ENCODE assay signal across 8 cellular contexts in the genomic region with DNA sequence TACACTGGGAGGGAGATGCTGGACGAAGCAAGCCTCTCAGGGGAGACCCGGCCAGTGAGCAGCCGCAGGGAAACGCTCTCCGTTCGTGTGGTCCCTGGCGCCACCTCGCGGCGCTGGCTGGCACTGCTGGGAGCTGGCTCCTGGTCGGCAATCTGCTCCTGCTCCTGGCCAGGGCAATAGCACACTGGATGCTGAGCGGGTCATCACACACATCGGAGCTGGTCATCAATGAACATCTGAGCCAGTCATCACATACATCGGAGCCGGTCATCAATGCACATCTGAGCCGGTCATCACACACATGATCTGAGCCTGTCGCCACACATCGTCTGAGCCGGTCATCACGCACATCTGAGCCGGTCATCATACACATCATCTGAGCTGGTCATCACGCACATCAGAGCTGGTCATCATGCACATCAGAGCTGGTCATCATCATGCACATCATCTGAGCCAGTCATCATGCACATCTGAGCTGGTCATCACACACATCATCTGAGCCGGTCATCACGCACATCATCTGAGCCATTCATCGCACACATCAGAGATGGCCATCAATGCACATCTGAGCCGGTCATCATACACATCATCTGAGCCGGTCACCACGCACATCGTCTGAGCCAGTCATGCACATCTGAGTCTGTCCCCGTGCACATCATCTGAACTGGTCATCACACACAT.
A peak's percentile ranks its signal among the peaks of the same experiment; 100 is the strongest.
DNase-seq lines count a peak whose midpoint lies in the region; ATAC-seq and TF ChIP-seq lines count a peak whose summit lies in the region.

No MANE protein-coding gene starts in this region.

- H3K27me3 Mint-ChIP-seq in HFFc6 (ENCODE audit: insufficient read depth) (peaks cover 51% of the 10 kb centered on the region), memory B cell (peaks cover 24% of the 10 kb centered on the region)

- TF ChIP-seq CTCF in C4-2B (conservative IDR thresholded peaks at IDR 0.05), result peak; percentile 97
- TF ChIP-seq CTCF in HFFc6 (IDR thresholded peaks at IDR 0.05), result peak; percentile 92

- no peaks in the 10 kb centered on the region for H3K36me3 ChIP-seq in effector memory CD4-positive, alpha-beta T cell (ENCODE audit: control insufficient read depth, insufficient read depth, low read length)

- no peaks in the 10 kb centered on the region for H3K9me3 ChIP-seq in effector memory CD4-positive, alpha-beta T cell (ENCODE audit: control insufficient read depth, low read length)

- H3K4me1 ChIP-seq in effector memory CD4-positive, alpha-beta T cell (ENCODE audit: control insufficient read depth, insufficient read depth, low read length, poor library complexity, severe bottlenecking), result no peaks in the 10 kb centered on the region

- H3K4me3 Mint-ChIP-seq in HFFc6 (no peak overlapping the region), memory B cell (no peak overlapping the region)

- peak; percentile 67 for ATAC-seq in memory B cell (ENCODE audit: low read depth)
- no peak for ATAC-seq in GM21786 (IDR thresholded peaks at IDR 0.05; ENCODE audit: unreplicated experiment)

- H3K9me3 Mint-ChIP-seq in HFFc6 (no peaks in the 10 kb centered on the region), memory B cell (no peaks in the 10 kb centered on the region)

- H3K27ac ChIP-seq in C4-2B, result no peak overlapping the region
- no peak overlapping the region for H3K27ac ChIP-seq in effector memory CD4-positive, alpha-beta T cell (ENCODE audit: insufficient read depth, low read length, poor library complexity, severe bottlenecking)

- H3K27me3 ChIP-seq in effector memory CD4-positive, alpha-beta T cell (replicated peaks; ENCODE audit: control insufficient read depth, insufficient read depth, low read length, poor library complexity, severe bottlenecking), result peaks cover 13% of the 10 kb centered on the region

- no peaks in the 10 kb centered on the region for H3K4me1 Mint-ChIP-seq in HFFc6 (ENCODE audit: low read depth)
- peaks cover 4% of the 10 kb centered on the region for H3K4me1 Mint-ChIP-seq in memory B cell

- H3K36me3 Mint-ChIP-seq in HFFc6 (ENCODE audit: low read depth) (no peaks in the 10 kb centered on the region), memory B cell (no peaks in the 10 kb centered on the region)

- H3K27ac Mint-ChIP-seq in HFFc6 (no peak overlapping the region), memory B cell (no peak overlapping the region)

- no peak overlapping the region for H3K4me3 ChIP-seq in effector memory CD4-positive, alpha-beta T cell (ENCODE audit: insufficient read depth, low read depth, low read length, poor library complexity, severe bottlenecking)

- peak; percentile 52 for DNase-seq in HFFc6
- peak; percentile 20 for DNase-seq in NCI-H82 treated with DMSO at 0.1 percent for 48 hours (lab: John Stamatoyannopoulos, UW; ENCODE audit: unreplicated experiment)
- DNase-seq in activated CD8-positive, alpha-beta memory T cell treated with anti-CD3 and anti-CD28 coated beads for 48 hours (ENCODE audit: low read depth in 2 of 3, low spot score in 2 of 3), result peak; percentile 29 to 66 (median 61)
- peak; percentile 25 to 39 (median 33) for DNase-seq in effector memory CD4-positive, alpha-beta T cell
- peak; percentile 86 to 92 for DNase-seq in memory B cell (ENCODE audit: low spot score in 2 of 2)
- DNase-seq in stimulated activated CD8-positive, alpha-beta memory T cell treated with anti-CD3 and anti-CD28 coated beads, Interleukin-15, amount 100 ng/mL, for 48 hours (ENCODE audit: low read depth in 2 of 2), result peak; percentile 40 to 46

Comparison
In these comparisons a context has a peak if more than half of its experiments do, and no peak if none do; other contexts are left out.
1. DNase-seq: peak in every context shown above with its lines; median percentile 89 in memory B cell; 61 in activated CD8-positive, alpha-beta memory T cell treated with anti-CD3 and anti-CD28 coated beads for 48 hours; 52 in HFFc6; 43 in stimulated activated CD8-positive, alpha-beta memory T cell treated with anti-CD3 and anti-CD28 coated beads, Interleukin-15, amount 100 ng/mL, for 48 hours; 33 in effector memory CD4-positive, alpha-beta T cell; 20 in NCI-H82 treated with DMSO at 0.1 percent for 48 hours.